In the genomic region with DNA sequence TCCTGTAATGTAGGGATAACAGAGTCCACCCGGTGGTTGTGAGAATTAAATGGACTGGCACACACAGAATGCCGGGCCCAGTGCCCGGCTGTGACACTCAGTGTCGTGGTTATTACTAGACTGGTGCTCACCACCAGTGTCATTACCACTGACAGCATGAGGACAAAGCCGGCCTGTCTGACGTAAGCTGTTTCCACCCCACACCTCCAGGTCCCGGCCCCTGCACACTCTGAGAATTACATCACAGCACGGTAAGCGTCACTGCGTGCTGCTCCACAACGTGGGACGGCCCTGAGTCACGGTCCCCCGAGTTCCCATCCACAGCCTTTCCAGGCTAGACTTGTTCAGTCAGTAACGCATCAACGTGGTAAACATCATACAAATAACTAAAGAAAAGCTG, we compare ENCODE assay signal across 1 cellular context.
TF ChIP-seq lines count a peak whose summit lies in the region.

No MANE protein-coding gene starts in this region.

TF ChIP-seq in HepG2, 621 proteins besides CTCF, POLR2A, EP300 and RAD21 (continued from another document):
- TF ChIP-seq, protein P1, sequence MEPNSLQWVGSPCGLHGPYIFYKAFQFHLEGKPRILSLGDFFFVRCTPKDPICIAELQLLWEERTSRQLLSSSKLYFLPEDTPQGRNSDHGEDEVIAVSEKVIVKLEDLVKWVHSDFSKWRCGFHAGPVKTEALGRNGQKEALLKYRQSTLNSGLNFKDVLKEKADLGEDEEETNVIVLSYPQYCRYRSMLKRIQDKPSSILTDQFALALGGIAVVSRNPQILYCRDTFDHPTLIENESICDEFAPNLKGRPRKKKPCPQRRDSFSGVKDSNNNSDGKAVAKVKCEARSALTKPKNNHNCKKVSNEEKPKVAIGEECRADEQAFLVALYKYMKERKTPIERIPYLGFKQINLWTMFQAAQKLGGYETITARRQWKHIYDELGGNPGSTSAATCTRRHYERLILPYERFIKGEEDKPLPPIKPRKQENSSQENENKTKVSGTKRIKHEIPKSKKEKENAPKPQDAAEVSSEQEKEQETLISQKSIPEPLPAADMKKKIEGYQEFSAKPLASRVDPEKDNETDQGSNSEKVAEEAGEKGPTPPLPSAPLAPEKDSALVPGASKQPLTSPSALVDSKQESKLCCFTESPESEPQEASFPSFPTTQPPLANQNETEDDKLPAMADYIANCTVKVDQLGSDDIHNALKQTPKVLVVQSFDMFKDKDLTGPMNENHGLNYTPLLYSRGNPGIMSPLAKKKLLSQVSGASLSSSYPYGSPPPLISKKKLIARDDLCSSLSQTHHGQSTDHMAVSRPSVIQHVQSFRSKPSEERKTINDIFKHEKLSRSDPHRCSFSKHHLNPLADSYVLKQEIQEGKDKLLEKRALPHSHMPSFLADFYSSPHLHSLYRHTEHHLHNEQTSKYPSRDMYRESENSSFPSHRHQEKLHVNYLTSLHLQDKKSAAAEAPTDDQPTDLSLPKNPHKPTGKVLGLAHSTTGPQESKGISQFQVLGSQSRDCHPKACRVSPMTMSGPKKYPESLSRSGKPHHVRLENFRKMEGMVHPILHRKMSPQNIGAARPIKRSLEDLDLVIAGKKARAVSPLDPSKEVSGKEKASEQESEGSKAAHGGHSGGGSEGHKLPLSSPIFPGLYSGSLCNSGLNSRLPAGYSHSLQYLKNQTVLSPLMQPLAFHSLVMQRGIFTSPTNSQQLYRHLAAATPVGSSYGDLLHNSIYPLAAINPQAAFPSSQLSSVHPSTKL (CRISPR knock-in tag; IDR thresholded peaks at IDR 0.05), result no peak
- TF ChIP-seq SOX13 (IDR thresholded peaks at IDR 0.05), result no peak
- TF ChIP-seq SOX13 (CRISPR knock-in tag; conservative IDR thresholded peaks at IDR 0.05 in 1 of 2, IDR thresholded peaks at IDR 0.05 in 1 of 2), result no peak
